Comparison of ENCODE assay signal across 26 cellular contexts in genomic region chr22:44776535-44777363, GRCh38. TPM values are rescaled to one million over a fixed set of nuclear protein-coding genes. Genes with fewer than 3 reads are reported as not detected.
DNase-seq lines count a peak whose midpoint lies in the region; ATAC-seq and TF ChIP-seq lines count a peak whose summit lies in the region.
"Had no signal": no experiment of that assay in that cellular context is flagged by ENCODE, and none has a peak within 500 bp of the region (broad histone marks: within the 10 kb centered on the region; RNA-seq: fewer than 3 reads in every experiment).

No MANE protein-coding gene starts in this region.

- CTCF ChIA-PET in MCF 10A (lab: Yijun Ruan, JAX), result interaction anchor here (1.2 kb wide), 1 partner anchor 44 kb away, joined by 4 read pairs; no protein-coding TSS in a partner anchor
- CTCF ChIA-PET in naive thymus-derived CD4-positive, alpha-beta T cell (lab: Charles Lee), result no interaction called here

- no peak overlapping the region for H2AFZ ChIP-seq in neural progenitor cell (replicated peaks)

- H3K4me1 ChIP-seq in breast epithelium (no peaks in the 10 kb centered on the region), colonic mucosa (no peaks in the 10 kb centered on the region), neural progenitor cell (peaks cover 8% of the 10 kb centered on the region), BE2C (no peaks in the 10 kb centered on the region)
- no peaks in the 10 kb centered on the region for H3K4me1 ChIP-seq in naive thymus-derived CD4-positive, alpha-beta T cell (ENCODE audit: control insufficient read depth in 2 of 2, insufficient read depth in 2 of 2, low read length in 2 of 2)
- H3K4me1 ChIP-seq: Peyer's patch had no signal

- H3K9me3 Mint-ChIP-seq in MCF 10A (ENCODE audit: unreplicated experiment), result no peaks in the 10 kb centered on the region
- H3K9me3 Mint-ChIP-seq in neural progenitor cell, result peaks cover 16% of the 10 kb centered on the region
- peaks cover 0 to 21% (median 13%) of the 10 kb centered on the region in 11 donors for H3K9me3 Mint-ChIP-seq in naive thymus-derived CD4-positive, alpha-beta T cell

- intact Hi-C loops in MCF 10A (cut with micrococcal nuclease), result no loop called here
- intact Hi-C loops in breast epithelium (cut with DNase I; ENCODE audit: low total_unique reads), result no loop called here
- intact Hi-C loops in colonic mucosa (cut with DNase I), result no loop called here
- intact Hi-C loops in naive thymus-derived CD4-positive, alpha-beta T cell (cut with micrococcal nuclease), result no loop called here

- H4K20me1 ChIP-seq in neural progenitor cell (ENCODE audit: low read depth), result no peaks in the 10 kb centered on the region

- no peaks in the 10 kb centered on the region for H3K27me3 Mint-ChIP-seq in MCF 10A (ENCODE audit: insufficient read depth, unreplicated experiment)
- H3K27me3 Mint-ChIP-seq in neural progenitor cell (ENCODE audit: insufficient read depth, low read depth), result peaks cover 7% of the 10 kb centered on the region
- peaks cover 0 to 9% (median 7%) of the 10 kb centered on the region in 5 donors for H3K27me3 Mint-ChIP-seq in naive thymus-derived CD4-positive, alpha-beta T cell
- H3K27me3 Mint-ChIP-seq: activated CD8-positive, alpha-beta T cell treated with anti-CD3 and anti-CD28 coated beads for 36 hours; type B pancreatic cell had no signal

- H3K4me3 ChIP-seq in breast epithelium (no peak overlapping the region), colonic mucosa (no peak overlapping the region), neural progenitor cell (no peak overlapping the region), BE2C (ENCODE audit: low read depth, low read length) (no peak overlapping the region)
- no peak overlapping the region for H3K4me3 ChIP-seq in naive thymus-derived CD4-positive, alpha-beta T cell (ENCODE audit: low read length)
- H3K4me3 ChIP-seq: GM12878, Peyer's patch, SJCRH30 had no signal

- H3K36me3 ChIP-seq in breast epithelium, result no peaks in the 10 kb centered on the region
- no peaks in the 10 kb centered on the region for H3K36me3 ChIP-seq in colonic mucosa
- no peaks in the 10 kb centered on the region for H3K36me3 ChIP-seq in neural progenitor cell
- no peaks in the 10 kb centered on the region for H3K36me3 ChIP-seq in naive thymus-derived CD4-positive, alpha-beta T cell (ENCODE audit: control insufficient read depth in 2 of 3, insufficient read depth in 3 of 3, low read length in 3 of 3)
- no peaks in the 10 kb centered on the region for H3K36me3 ChIP-seq in BE2C
- H3K36me3 ChIP-seq: Peyer's patch, SJCRH30 had no signal

- no peak for TF ChIP-seq POLR2A in breast epithelium (IDR thresholded peaks at IDR 0.05)

- H3F3A ChIP-seq in neural progenitor cell (ENCODE audit: low read depth), result peaks cover 21% of the 10 kb centered on the region

- H3K9me3 ChIP-seq in breast epithelium (peaks cover 0 to 11% of the 10 kb centered on the region in 2 donors), colonic mucosa (no peaks in the 10 kb centered on the region), neural progenitor cell (ENCODE audit: low read depth) (peaks cover 5% of the 10 kb centered on the region), BE2C (no peaks in the 10 kb centered on the region)
- peaks cover 0 to 15% (median 0%) of the 10 kb centered on the region in 3 experiments for H3K9me3 ChIP-seq in naive thymus-derived CD4-positive, alpha-beta T cell (ENCODE audit: control insufficient read depth in 2 of 3, low read length in 3 of 3)
- H3K9me3 ChIP-seq: Peyer's patch had no signal

- no peaks in the 10 kb centered on the region for H3K79me2 ChIP-seq in neural progenitor cell (ENCODE audit: low read depth)

- no peak overlapping the region for H3K4me3 Mint-ChIP-seq in MCF 10A (ENCODE audit: unreplicated experiment)
- no peak overlapping the region for H3K4me3 Mint-ChIP-seq in neural progenitor cell
- H3K4me3 Mint-ChIP-seq in naive thymus-derived CD4-positive, alpha-beta T cell, result no peak overlapping the region
- H3K4me3 Mint-ChIP-seq: activated CD8-positive, alpha-beta T cell treated with anti-CD3 and anti-CD28 coated beads for 36 hours; naive thymus-derived CD8-positive, alpha-beta T cell; T-cell; type B pancreatic cell had no signal

- H3K4me2 ChIP-seq in neural progenitor cell, result no peak overlapping the region

- no peaks in the 10 kb centered on the region for H3K4me1 Mint-ChIP-seq in MCF 10A (ENCODE audit: insufficient read depth, unreplicated experiment)
- peaks cover 16% of the 10 kb centered on the region for H3K4me1 Mint-ChIP-seq in neural progenitor cell
- H3K4me1 Mint-ChIP-seq in naive thymus-derived CD4-positive, alpha-beta T cell, result no peaks in the 10 kb centered on the region
- H3K4me1 Mint-ChIP-seq: naive thymus-derived CD8-positive, alpha-beta T cell; T-cell had no signal

- H3K36me3 Mint-ChIP-seq in MCF 10A (ENCODE audit: insufficient read depth, unreplicated experiment) (no peaks in the 10 kb centered on the region), neural progenitor cell (no peaks in the 10 kb centered on the region)
- H3K36me3 Mint-ChIP-seq in naive thymus-derived CD4-positive, alpha-beta T cell, result peaks cover 0 to 13% (median 6%) of the 10 kb centered on the region in 5 donors
- H3K36me3 Mint-ChIP-seq: T-cell had no signal

- H3K27ac ChIP-seq in breast epithelium (no peak overlapping the region), colonic mucosa (peak overlapping the region; percentile 38), neural progenitor cell (peak overlapping the region; percentile 70)
- H3K27ac ChIP-seq in naive thymus-derived CD4-positive, alpha-beta T cell (ENCODE audit: low read depth, low read length), result no peak overlapping the region
- H3K27ac ChIP-seq: Peyer's patch, SJCRH30 had no signal

- POLR2A ChIA-PET in MCF 10A (lab: Yijun Ruan, JAX), result interaction anchor here (1.5 kb wide), 1 partner anchor 22 kb away, joined by 5 read pairs; no protein-coding TSS in a partner anchor
- POLR2A ChIA-PET in naive thymus-derived CD4-positive, alpha-beta T cell (lab: Charles Lee), result no interaction called here

- no peak for ATAC-seq in naive thymus-derived CD4-positive, alpha-beta T cell
- ATAC-seq: activated CD8-positive, alpha-beta T cell treated with anti-CD3 and anti-CD28 coated beads for 36 hours; GM12878; naive thymus-derived CD8-positive, alpha-beta T cell; T-cell had no signal

- H3K9ac ChIP-seq in colonic mucosa (ENCODE audit: low read depth in 2 of 2, low read length in 2 of 2) (peak overlapping the region in 1 of 2 donors; percentile 42), neural progenitor cell (no peak overlapping the region)

- H3K27me3 ChIP-seq in breast epithelium (no peaks in the 10 kb centered on the region), colonic mucosa (no peaks in the 10 kb centered on the region), neural progenitor cell (no peaks in the 10 kb centered on the region), BE2C (no peaks in the 10 kb centered on the region)
- H3K27me3 ChIP-seq in naive thymus-derived CD4-positive, alpha-beta T cell (ENCODE audit: control insufficient read depth in 2 of 2, insufficient read depth in 2 of 2, low read length in 2 of 2), result no peaks in the 10 kb centered on the region
- H3K27me3 ChIP-seq: Peyer's patch, SJCRH30 had no signal

- peak overlapping the region; percentile 69 for H3K27ac Mint-ChIP-seq in MCF 10A (ENCODE audit: low read depth, unreplicated experiment)
- peak overlapping the region; percentile 41 for H3K27ac Mint-ChIP-seq in neural progenitor cell
- no peak overlapping the region for H3K27ac Mint-ChIP-seq in naive thymus-derived CD4-positive, alpha-beta T cell
- H3K27ac Mint-ChIP-seq: activated CD8-positive, alpha-beta T cell treated with anti-CD3 and anti-CD28 coated beads for 36 hours; T-cell; type B pancreatic cell had no signal

- DNase-seq in MCF 10A (ENCODE audit: unreplicated experiment) (no peak), breast epithelium (ENCODE audit: low spot score in 2 of 2) (no peak), colonic mucosa (no peak), neural progenitor cell (ENCODE audit: low spot score) (peak; percentile 55), SKM-1 treated with dmso at 0.1 percent for 144 hours (lab: John Stamatoyannopoulos, UW; ENCODE audit: unreplicated experiment) (no peak), BE2C (no peak), SHP77 treated with DMSO at 0.1 percent for 48 hours (lab: John Stamatoyannopoulos, UW) (no peak)
- DNase-seq in naive thymus-derived CD4-positive, alpha-beta T cell, result no peak
- DNase-seq: activated CD4-positive, alpha-beta T cell treated with anti-CD3 and anti-CD28 coated beads for 1 hour; activated CD8-positive, alpha-beta T cell treated with anti-CD3 and anti-CD28 coated beads for 36 hours; activated effector memory CD4-positive, alpha-beta T cell treated with anti-CD3 and anti-CD28 coated beads, Interleukin-2, amount 50 U/mL, for 16 hours; DMS79; head of caudate nucleus; Karpas-422; mesenchymal stem cell; naive thymus-derived CD8-positive, alpha-beta T cell; NCI-H1048; NCI-H2029 treated with DMSO at 0.1 percent for 48 hours; NCI-H510A; T-cell had no signal

- BruUV-seq in MCF 10A (replicated peaks; lab: Mats Ljungman, UMichigan), result no TSS peak

- TF ChIP-seq CTCF in MCF 10A (IDR thresholded peaks at IDR 0.05; ENCODE audit: unreplicated experiment) (no peak), breast epithelium (IDR thresholded peaks at IDR 0.05) (no peak), colonic mucosa (IDR thresholded peaks at IDR 0.05) (no peak), neural progenitor cell (IDR thresholded peaks at IDR 0.05) (no peak), BE2C (IDR thresholded peaks at IDR 0.05; ENCODE audit: low read depth, low read length) (no peak)

RNA-seq across cellular contexts. Expression of gene ARHGAP8, which starts 24.4 kb away (rescaled TPM):
- total RNA-seq in MCF 10A (2022) (10.3 and 18.6 TPM in 2 replicates), breast epithelium (10 to 100 TPM in 2 of 3 donors, 1 to 10 TPM in 1; 9.8 to 39.4 (median 32.4) TPM), colonic mucosa (10 to 100 TPM; 38.4 to 69.9 TPM), neural progenitor cell (ENCODE audit: low replicate concordance) (3.0 and 8.9 TPM in 2 replicates)
- total RNA-seq in naive thymus-derived CD4-positive, alpha-beta T cell, result 1 to 10 TPM in 2 of 5 experiments, under 1 TPM in 1, not detected in 2; 0.82 to 2.3 (median 1.5) TPM
- not detected for polyA plus RNA-seq in naive thymus-derived CD4-positive, alpha-beta T cell
- not detected for polyA plus RNA-seq in BE2C (2012; ENCODE audit: insufficient read depth, insufficient read length, low read depth)
- total RNA-seq: endothelial cell of umbilical vein, GM12878, H4 had no signal
- polyA plus RNA-seq: endothelial cell of umbilical vein had no signal

Comparison
In these comparisons a context has a peak if more than half of its experiments do, and no peak if none do; other contexts are left out.
1. H3K27ac Mint-ChIP-seq: peak in MCF 10A (single experiment) and neural progenitor cell (single experiment); none in naive thymus-derived CD4-positive, alpha-beta T cell (0 of 9).
2. H3K27ac ChIP-seq: peak in colonic mucosa (single experiment) and neural progenitor cell (single experiment); none in breast epithelium (0 of 2) and naive thymus-derived CD4-positive, alpha-beta T cell (single experiment).